ENCODE assay signal across 15 cellular contexts in the genomic region with DNA sequence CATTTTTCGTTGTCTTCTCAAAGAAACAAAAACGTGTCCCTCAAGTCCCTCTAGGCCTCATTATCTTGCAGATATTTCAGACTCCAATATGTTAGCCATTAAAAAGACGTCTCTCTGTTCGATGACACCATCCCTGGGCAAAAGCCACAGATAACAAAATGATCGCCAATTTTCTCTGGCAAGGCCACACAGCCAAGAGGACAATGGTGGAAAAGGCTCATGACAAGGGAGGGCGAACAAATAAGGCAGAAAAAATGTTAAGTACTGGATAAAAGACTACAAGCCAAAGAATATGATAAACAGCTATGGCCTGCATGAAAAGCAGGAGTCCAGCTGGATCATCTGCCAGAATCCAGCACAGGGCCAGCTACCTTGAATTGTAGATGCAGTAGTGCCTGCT.
"Had no signal": no experiment of that assay in that cellular context is flagged by ENCODE, and none has a peak within 500 bp of the region (broad histone marks: within the 10 kb centered on the region; RNA-seq: fewer than 3 reads in every experiment).

No MANE protein-coding gene starts in this region.

- H3K27ac ChIP-seq: adrenal gland, esophagus squamous epithelium, foreskin keratinocyte, left lung had no signal

- H3K4me3 ChIP-seq: adrenal gland, esophagus squamous epithelium, left lung had no signal

- H3K36me3 ChIP-seq: adrenal gland, esophagus squamous epithelium, left lung had no signal

- H3K27me3 ChIP-seq: adrenal gland, foreskin keratinocyte, left lung had no signal

- ATAC-seq: activated naive CD4-positive, alpha-beta T cell treated with anti-CD3 and anti-CD28 coated beads, Interleukin-2, amount 50 U/mL, for 72 hours; effector memory CD8-positive, alpha-beta T cell; foreskin keratinocyte; left lung; stimulated activated effector memory CD8-positive, alpha-beta T cell treated with anti-CD3 and anti-CD28 coated beads, Interleukin-12 subunit alpha, Interleukin-12 subunit beta, amount 100 ng/mL, for 72 hours had no signal

- H3K4me1 ChIP-seq: adrenal gland, esophagus squamous epithelium, foreskin keratinocyte, left lung had no signal

- H3K9me3 ChIP-seq: adrenal gland, esophagus squamous epithelium, left lung had no signal

- DNase-seq: activated CD4-positive, alpha-beta T cell treated with anti-CD3 and anti-CD28 coated beads, Interleukin-2, amount 50 U/mL, for 48 hours; activated gamma-delta T cell treated with Interleukin-2 at 50 U/mL for 16 hours; adrenal gland; dermis blood vessel endothelial cell; effector memory CD8-positive, alpha-beta T cell; esophagus squamous epithelium; foreskin keratinocyte; glutamatergic neuron; hippocampal formation; left lung; occipital lobe; small intestine; stimulated activated CD4-positive, alpha-beta T cell treated with anti-CD3 and anti-CD28 coated beads, Interleukin-4, amount 100 ng/mL, for 24 hours had no signal
